In genomic region chr7:143882020-143882610, GRCh38 we compare ENCODE assay signal across 1 cellular context.
TF ChIP-seq lines count a peak whose summit lies in the region.

No MANE protein-coding gene starts in this region.

TF ChIP-seq in IMR-90, 13 proteins besides CTCF, POLR2A, EP300 and RAD21 (continued from another document):
- TF ChIP-seq, protein P1, sequence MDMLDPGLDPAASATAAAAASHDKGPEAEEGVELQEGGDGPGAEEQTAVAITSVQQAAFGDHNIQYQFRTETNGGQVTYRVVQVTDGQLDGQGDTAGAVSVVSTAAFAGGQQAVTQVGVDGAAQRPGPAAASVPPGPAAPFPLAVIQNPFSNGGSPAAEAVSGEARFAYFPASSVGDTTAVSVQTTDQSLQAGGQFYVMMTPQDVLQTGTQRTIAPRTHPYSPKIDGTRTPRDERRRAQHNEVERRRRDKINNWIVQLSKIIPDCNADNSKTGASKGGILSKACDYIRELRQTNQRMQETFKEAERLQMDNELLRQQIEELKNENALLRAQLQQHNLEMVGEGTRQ (IDR thresholded peaks at IDR 0.05; ENCODE audit: low read depth, low read length) = no peak
